Comparison of ENCODE assay signal across 32 cellular contexts in genomic region chr15:87492321-87492720, GRCh38.
"Had no signal": no experiment of that assay in that cellular context is flagged by ENCODE, and none has a peak within 500 bp of the region (broad histone marks: within the 10 kb centered on the region; RNA-seq: fewer than 3 reads in every experiment).

No MANE protein-coding gene starts in this region.

- H3K4me3 ChIP-seq: ascending aorta, body of pancreas, colonic mucosa, esophagus squamous epithelium had no signal

- FAIRE-seq: endometrium, endothelial cell of umbilical vein, frontal cortex had no signal

- H3K36me3 ChIP-seq: ascending aorta, colonic mucosa, esophagus squamous epithelium had no signal

- H3K9me3 Mint-ChIP-seq: activated CD4-positive, alpha-beta T cell treated with anti-CD3 and anti-CD28 coated beads, Interleukin-2, amount 10 ng/mL, durations not matched to agents 24 days and 14 days; activated naive CD4-positive, alpha-beta T cell treated with anti-CD3 and anti-CD28 coated beads, Interleukin-2, amount 10 ng/mL, durations not matched to agents 7 days and 5 days; activated naive CD8-positive, alpha-beta T cell treated with anti-CD3 and anti-CD28 coated beads, Interleukin-2, amount 10 ng/mL, durations not matched to agents 7 days and 5 days; activated T-cell treated with anti-CD3 and anti-CD28 coated beads, Interleukin-2, amount 50 U/mL, for 24 hours; T-helper 1 cell treated with Interleukin-12 subunit alpha and Interleukin-12 subunit beta and Interleukin-4 antibody, amounts not matched to agents 30 μg/mL and 1 μg/mL, for 36 hours had no signal

- H3K4me1 Mint-ChIP-seq: activated CD4-positive, alpha-beta memory T cell treated with anti-CD3 and anti-CD28 coated beads, Interleukin-2, amount 10 ng/mL, durations not matched to agents 7 days and 5 days; activated CD4-positive, alpha-beta T cell treated with anti-CD3 and anti-CD28 coated beads for 36 hours; activated CD4-positive, alpha-beta T cell treated with anti-CD3 and anti-CD28 coated beads, Interleukin-2, amount 10 ng/mL, durations not matched to agents 24 days and 14 days; activated naive CD4-positive, alpha-beta T cell treated with anti-CD3 and anti-CD28 coated beads, Interleukin-2, amount 10 ng/mL, durations not matched to agents 7 days and 5 days; activated naive CD8-positive, alpha-beta T cell treated with anti-CD3 and anti-CD28 coated beads, Interleukin-2, amount 10 ng/mL, durations not matched to agents 7 days and 5 days; T-cell had no signal

- H3K4me3 Mint-ChIP-seq: activated CD4-positive, alpha-beta memory T cell treated with anti-CD3 and anti-CD28 coated beads, Interleukin-2, amount 10 ng/mL, durations not matched to agents 7 days and 5 days; activated CD4-positive, alpha-beta T cell treated with anti-CD3 and anti-CD28 coated beads for 36 hours; activated CD4-positive, alpha-beta T cell treated with anti-CD3 and anti-CD28 coated beads, Interleukin-2, amount 10 ng/mL, durations not matched to agents 24 days and 14 days; activated naive CD4-positive, alpha-beta T cell treated with anti-CD3 and anti-CD28 coated beads, Interleukin-2, amount 10 ng/mL, durations not matched to agents 7 days and 5 days; activated naive CD8-positive, alpha-beta T cell treated with anti-CD3 and anti-CD28 coated beads, Interleukin-2, amount 10 ng/mL, durations not matched to agents 7 days and 5 days; activated T-cell treated with anti-CD3 and anti-CD28 coated beads, Interleukin-2, amount 50 U/mL, for 24 hours; activated T-cell treated with anti-CD3 and anti-CD28 coated beads, Interleukin-2, amount 50 U/mL, for 72 hours; T-cell; T-helper 1 cell treated with Interleukin-12 subunit alpha and Interleukin-12 subunit beta and Interleukin-4 antibody, amounts not matched to agents 30 μg/mL and 1 μg/mL, for 36 hours; T-helper 2 cell treated with Interferon-gamma antibody and Interleukin-4, amounts not matched to agents 5 μg/mL and 100 μg/mL, for 36 hours had no signal

- H3K4me1 ChIP-seq: body of pancreas, colonic mucosa, esophagus squamous epithelium had no signal

- H3K9me3 ChIP-seq: ascending aorta, body of pancreas, colonic mucosa, esophagus squamous epithelium had no signal

- ATAC-seq: activated CD4-positive, alpha-beta T cell treated with anti-CD3 and anti-CD28 coated beads for 36 hours; activated naive CD4-positive, alpha-beta T cell treated with anti-CD3 and anti-CD28 coated beads, Interleukin-2, amount 50 U/mL, for 72 hours; activated T-cell treated with anti-CD3 and anti-CD28 coated beads, Interleukin-2, amount 50 U/mL, for 72 hours; body of pancreas; T-cell had no signal

- H3K27ac Mint-ChIP-seq: activated CD4-positive, alpha-beta memory T cell treated with anti-CD3 and anti-CD28 coated beads, Interleukin-2, amount 10 ng/mL, durations not matched to agents 7 days and 5 days; activated CD4-positive, alpha-beta T cell treated with anti-CD3 and anti-CD28 coated beads for 36 hours; activated CD4-positive, alpha-beta T cell treated with anti-CD3 and anti-CD28 coated beads, Interleukin-2, amount 10 ng/mL, durations not matched to agents 24 days and 14 days; activated naive CD4-positive, alpha-beta T cell treated with anti-CD3 and anti-CD28 coated beads, Interleukin-2, amount 10 ng/mL, durations not matched to agents 7 days and 5 days; activated naive CD4-positive, alpha-beta T cell treated with anti-CD3 and anti-CD28 coated beads, Interleukin-2, amount 50 U/mL, for 72 hours; activated naive CD8-positive, alpha-beta T cell treated with anti-CD3 and anti-CD28 coated beads, Interleukin-2, amount 10 ng/mL, durations not matched to agents 7 days and 5 days; activated T-cell treated with anti-CD3 and anti-CD28 coated beads, Interleukin-2, amount 50 U/mL, for 24 hours; activated T-cell treated with anti-CD3 and anti-CD28 coated beads, Interleukin-2, amount 50 U/mL, for 72 hours; T-cell; T-helper 1 cell treated with Interleukin-12 subunit alpha and Interleukin-12 subunit beta and Interleukin-4 antibody, amounts not matched to agents 30 μg/mL and 1 μg/mL, for 36 hours; T-helper 2 cell treated with Interferon-gamma antibody and Interleukin-4, amounts not matched to agents 5 μg/mL and 100 μg/mL, for 36 hours had no signal

- H3K27me3 ChIP-seq: ascending aorta, body of pancreas, colonic mucosa, esophagus squamous epithelium had no signal

- H3K27me3 Mint-ChIP-seq: activated CD4-positive, alpha-beta memory T cell treated with anti-CD3 and anti-CD28 coated beads, Interleukin-2, amount 10 ng/mL, durations not matched to agents 7 days and 5 days; activated CD4-positive, alpha-beta T cell treated with anti-CD3 and anti-CD28 coated beads for 36 hours; activated CD4-positive, alpha-beta T cell treated with anti-CD3 and anti-CD28 coated beads, Interleukin-2, amount 10 ng/mL, durations not matched to agents 24 days and 14 days; activated naive CD4-positive, alpha-beta T cell treated with anti-CD3 and anti-CD28 coated beads, Interleukin-2, amount 10 ng/mL, durations not matched to agents 7 days and 5 days; activated naive CD8-positive, alpha-beta T cell treated with anti-CD3 and anti-CD28 coated beads, Interleukin-2, amount 10 ng/mL, durations not matched to agents 7 days and 5 days had no signal

- H3K36me3 Mint-ChIP-seq: activated naive CD4-positive, alpha-beta T cell treated with anti-CD3 and anti-CD28 coated beads, Interleukin-2, amount 10 ng/mL, durations not matched to agents 7 days and 5 days; activated naive CD8-positive, alpha-beta T cell treated with anti-CD3 and anti-CD28 coated beads, Interleukin-2, amount 10 ng/mL, durations not matched to agents 7 days and 5 days; T-cell had no signal

- DNase-seq: activated CD4-positive, alpha-beta memory T cell treated with anti-CD3 and anti-CD28 coated beads, Interleukin-2, amount 10 ng/mL, durations not matched to agents 7 days and 5 days; activated CD4-positive, alpha-beta T cell treated with anti-CD3 and anti-CD28 coated beads for 36 hours; activated CD4-positive, alpha-beta T cell treated with anti-CD3 and anti-CD28 coated beads, Interleukin-2, amount 50 U/mL, for 4 hours; activated CD4-positive, CD25-positive, alpha-beta regulatory T cell; activated CD4-positive, CD25-positive, alpha-beta regulatory T cell treated with anti-CD3 and anti-CD28 coated beads, Interleukin-2, amount 50 U/mL, for 72 hours; activated CD8-positive, alpha-beta memory T cell treated with anti-CD3 and anti-CD28 coated beads, Interleukin-2, amount 50 U/mL, for 48 hours; activated gamma-delta T cell; activated naive CD4-positive, alpha-beta T cell; activated naive CD4-positive, alpha-beta T cell treated with anti-CD3 and anti-CD28 coated beads, Interleukin-2, amount 10 ng/mL, durations not matched to agents 7 days and 5 days; activated naive CD8-positive, alpha-beta T cell treated with anti-CD3 and anti-CD28 coated beads, Interleukin-2, amount 10 ng/mL, durations not matched to agents 7 days and 5 days; activated T-cell treated with anti-CD3 and anti-CD28 coated beads for 4 hours; activated T-cell treated with anti-CD3 and anti-CD28 coated beads, Interleukin-2, amount 50 U/mL, for 24 hours; activated T-cell treated with anti-CD3 and anti-CD28 coated beads, Interleukin-2, amount 50 U/mL, for 72 hours; body of pancreas; caudate nucleus; colonic mucosa; effector CD8-positive, alpha-beta T cell; esophagus squamous epithelium; foreskin fibroblast; head of caudate nucleus; SW 1271; T-cell; T1000 had no signal

- H3K27ac ChIP-seq: body of pancreas, colonic mucosa, epithelial cell of prostate, esophagus squamous epithelium had no signal
